Comparison of ENCODE assay signal across 18 cellular contexts in genomic region chr9:118693645-118694044, GRCh38.
DNase-seq lines count a peak whose midpoint lies in the region; ATAC-seq, FAIRE-seq and TF ChIP-seq lines count a peak whose summit lies in the region.
"Had no signal": no experiment of that assay in that cellular context is flagged by ENCODE, and none has a peak within 500 bp of the region (broad histone marks: within the 10 kb centered on the region; RNA-seq: fewer than 3 reads in every experiment).

No MANE protein-coding gene starts in this region.

- ATAC-seq in GM12878 (no peak), GM21526 (IDR thresholded peaks at IDR 0.05; ENCODE audit: low FRiP score, unreplicated experiment) (no peak)
- ATAC-seq in activated CD4-positive, CD25-positive, alpha-beta regulatory T cell treated with anti-CD3 and anti-CD28 coated beads, Interleukin-2, amount 50 U/mL, for 24 hours, result no peak
- ATAC-seq: PC-3 had no signal

- SMC1A ChIA-PET in GM12878 (lab: Charles Lee; ENCODE audit: uncharacterized antibody, unreplicated experiment), result no interaction called here

- H3K4me3 ChIP-seq in GM12878, result no peak overlapping the region
- H3K4me3 ChIP-seq: HAP-1 had no signal

- no peak for TF ChIP-seq RAD21 in GM12878 (IDR thresholded peaks at IDR 0.05; ENCODE audit: insufficient read depth, low read depth, low read length)

- H3K27me3 ChIP-seq in GM12878 (replicated peaks in 1 of 2; ENCODE audit: control insufficient read depth in 2 of 2, insufficient read depth in 2 of 2, low read length in 1 of 2), result no peaks in the 10 kb centered on the region

- 15% methylated on average over 2 of the region's 2 CpGs for WGBS in GM12878 (ENCODE audit: insufficient coverage, insufficient replicate concordance, low lambda C conversion rate, missing lambda C conversion rate)

- H3K36me3 ChIP-seq in GM12878 (ENCODE audit: control insufficient read depth in 2 of 2, insufficient read depth in 2 of 2, low read length in 1 of 2), result no peaks in the 10 kb centered on the region
- H3K36me3 ChIP-seq: HAP-1 had no signal

- POLR2A ChIA-PET in GM12878 (lab: Charles Lee), result no interaction called here

- in situ Hi-C loops in Caki2 (cut with HindIII; ENCODE audit: low pct_unique_long_range_greater_than_20kb, low sequenced_read_pairs) (no loop called here), GM12878 (cut with MboI) (no loop called here)

- CTCF ChIA-PET in GM12878 (lab: Yijun Ruan, JAX), result no interaction called here

- BruUV-seq in GM12878 (replicated peaks; lab: Mats Ljungman, UMichigan), result no TSS peak

- H3K4me1 ChIP-seq in GM12878 (ENCODE audit: control insufficient read depth, insufficient read depth, low read length), result no peaks in the 10 kb centered on the region
- H3K4me1 ChIP-seq: HAP-1 had no signal

- DNase-seq in Caki2 (ENCODE audit: low read depth), result peak; percentile 7
- peak; percentile 19 for DNase-seq in LHCN-M2 (ENCODE audit: low read depth)
- no peak for DNase-seq in GM12878 (ENCODE audit: low read depth, low spot score)
- peak; percentile 57 for DNase-seq in myocyte (ENCODE audit: low read depth)
- DNase-seq in hippocampal formation (lab: John Stamatoyannopoulos, UW), result no peak
- DNase-seq in activated CD8-positive, alpha-beta memory T cell treated with anti-CD3 and anti-CD28 coated beads for 24 hours, result no peak
- DNase-seq: CD4-positive, alpha-beta T cell; DND-41; GDM1; NCI-H1092; NCI-H69; PC-3; SK-N-SH had no signal

- no peak overlapping the region for H3K27ac ChIP-seq in GM12878 (ENCODE audit: control insufficient read depth, insufficient read depth)

- no peaks in the 10 kb centered on the region for H4K20me1 ChIP-seq in GM12878 (ENCODE audit: control insufficient read depth, insufficient read depth)

- intact Hi-C loops in GM12878 (cut with micrococcal nuclease; ENCODE audit: unreplicated experiment), result no loop called here

- RAD21 ChIA-PET in GM12878 (lab: Charles Lee; ENCODE audit: unreplicated experiment), result no interaction called here

- no peak overlapping the region for H3K4me2 ChIP-seq in GM12878 (ENCODE audit: control insufficient read depth, insufficient read depth)
- H3K4me2 ChIP-seq: SK-N-SH had no signal

- no peak for FAIRE-seq in GM12878 (lab: Jason Lieb, UNC)
- FAIRE-seq: D721Med, HTR-8/SVneo had no signal

- H3K9ac ChIP-seq in GM12878 (ENCODE audit: control insufficient read depth, insufficient read depth, low read length), result no peak overlapping the region
- H3K9ac ChIP-seq: SK-N-SH had no signal

- TF ChIP-seq EP300 in GM12878 (IDR thresholded peaks at IDR 0.05; ENCODE audit: borderline replicate concordance in 1 of 2, control insufficient read depth in 1 of 2, low read depth in 2 of 2, low read length in 2 of 2), result no peak

- no peak for TF ChIP-seq POLR2A in GM12878 (IDR thresholded peaks at IDR 0.05; ENCODE audit: low read depth, low read length)

- no peak for TF ChIP-seq CTCF in GM12878 (IDR thresholded peaks at IDR 0.05 in 2 of 3, conservative IDR thresholded peaks at IDR 0.05 in 1 of 3; ENCODE audit: control insufficient read depth in 2 of 3, extremely low read depth in 1 of 3, insufficient read depth in 1 of 3, low read depth in 3 of 3, low read length in 3 of 3)

- no peaks in the 10 kb centered on the region for H3K9me3 ChIP-seq in GM12878 (replicated peaks; ENCODE audit: control insufficient read depth, insufficient read depth, low read length)
- H3K9me3 ChIP-seq: HAP-1, SK-N-SH had no signal

- H3K79me2 ChIP-seq in GM12878 (ENCODE audit: control insufficient read depth, insufficient read depth, low read length), result no peaks in the 10 kb centered on the region

- no peak overlapping the region for H2AFZ ChIP-seq in GM12878 (ENCODE audit: control insufficient read depth, low read depth, low read length)

TF ChIP-seq in GM12878, 131 proteins besides CTCF, POLR2A, EP300 and RAD21:
- no peak for TF ChIP-seq FOXK2 (IDR thresholded peaks at IDR 0.05)
- TF ChIP-seq, protein P1, sequence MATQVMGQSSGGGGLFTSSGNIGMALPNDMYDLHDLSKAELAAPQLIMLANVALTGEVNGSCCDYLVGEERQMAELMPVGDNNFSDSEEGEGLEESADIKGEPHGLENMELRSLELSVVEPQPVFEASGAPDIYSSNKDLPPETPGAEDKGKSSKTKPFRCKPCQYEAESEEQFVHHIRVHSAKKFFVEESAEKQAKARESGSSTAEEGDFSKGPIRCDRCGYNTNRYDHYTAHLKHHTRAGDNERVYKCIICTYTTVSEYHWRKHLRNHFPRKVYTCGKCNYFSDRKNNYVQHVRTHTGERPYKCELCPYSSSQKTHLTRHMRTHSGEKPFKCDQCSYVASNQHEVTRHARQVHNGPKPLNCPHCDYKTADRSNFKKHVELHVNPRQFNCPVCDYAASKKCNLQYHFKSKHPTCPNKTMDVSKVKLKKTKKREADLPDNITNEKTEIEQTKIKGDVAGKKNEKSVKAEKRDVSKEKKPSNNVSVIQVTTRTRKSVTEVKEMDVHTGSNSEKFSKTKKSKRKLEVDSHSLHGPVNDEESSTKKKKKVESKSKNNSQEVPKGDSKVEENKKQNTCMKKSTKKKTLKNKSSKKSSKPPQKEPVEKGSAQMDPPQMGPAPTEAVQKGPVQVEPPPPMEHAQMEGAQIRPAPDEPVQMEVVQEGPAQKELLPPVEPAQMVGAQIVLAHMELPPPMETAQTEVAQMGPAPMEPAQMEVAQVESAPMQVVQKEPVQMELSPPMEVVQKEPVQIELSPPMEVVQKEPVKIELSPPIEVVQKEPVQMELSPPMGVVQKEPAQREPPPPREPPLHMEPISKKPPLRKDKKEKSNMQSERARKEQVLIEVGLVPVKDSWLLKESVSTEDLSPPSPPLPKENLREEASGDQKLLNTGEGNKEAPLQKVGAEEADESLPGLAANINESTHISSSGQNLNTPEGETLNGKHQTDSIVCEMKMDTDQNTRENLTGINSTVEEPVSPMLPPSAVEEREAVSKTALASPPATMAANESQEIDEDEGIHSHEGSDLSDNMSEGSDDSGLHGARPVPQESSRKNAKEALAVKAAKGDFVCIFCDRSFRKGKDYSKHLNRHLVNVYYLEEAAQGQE (IDR thresholded peaks at IDR 0.05; ENCODE audit: low read depth, low read length), result peak; percentile 61; the same call in 1 of the 2 replicates

Comparison
In these comparisons a context has a peak if more than half of its experiments do, and no peak if none do; other contexts are left out.
1. DNase-seq: peak in Caki2 (single experiment), LHCN-M2 (single experiment) and myocyte (single experiment); none in GM12878 (single experiment), hippocampal formation (0 of 2) and activated CD8-positive, alpha-beta memory T cell treated with anti-CD3 and anti-CD28 coated beads for 24 hours (single experiment).